ENCODE assay signal across 10 cellular contexts in genomic region chr6:15243994-15244604, GRCh38. TPM values are rescaled to one million over a fixed set of nuclear protein-coding genes. Genes with fewer than 3 reads are reported as not detected.
DNase-seq lines count a peak whose midpoint lies in the region; ATAC-seq, FAIRE-seq and TF ChIP-seq lines count a peak whose summit lies in the region.
"Had no signal": no experiment of that assay in that cellular context is flagged by ENCODE, and none has a peak within 500 bp of the region (broad histone marks: within the 10 kb centered on the region; RNA-seq: fewer than 3 reads in every experiment).

No MANE protein-coding gene starts in this region.

- H3K27me3 Mint-ChIP-seq in activated T-cell treated with anti-CD3 and anti-CD28 coated beads, Interleukin-2, amount 50 U/mL, for 24 hours, result no peaks in the 10 kb centered on the region
- H3K27me3 Mint-ChIP-seq in activated naive CD8-positive, alpha-beta T cell treated with anti-CD3 and anti-CD28 coated beads, Interleukin-2, amount 10 ng/mL, durations not matched to agents 7 days and 5 days, result peaks cover 4% of the 10 kb centered on the region

- ATAC-seq in activated naive CD8-positive, alpha-beta T cell treated with anti-CD3 and anti-CD28 coated beads, Interleukin-2, amount 10 ng/mL, durations not matched to agents 7 days and 5 days (ENCODE audit: low read depth), result no peak
- no peak for ATAC-seq in HG02610 (IDR thresholded peaks at IDR 0.05; ENCODE audit: unreplicated experiment)

- H3K9ac ChIP-seq in kidney (ENCODE audit: low read length in 2 of 2), result peak overlapping the region; percentile 9 to 24

- peak overlapping the region; percentile 42 to 85 for H3K4me3 ChIP-seq in kidney (ENCODE audit: low read length in 2 of 2)
- peak overlapping the region; percentile 60 to 69 for H3K4me3 ChIP-seq in tibial artery

- intact Hi-C loops in kidney (cut with DNase I) (no loop called here), tibial artery (cut with DNase I; ENCODE audit: low total_unique reads) (loop anchor here (10.0 kb wide), 3 partner anchors 191 to 1039 kb away; no protein-coding TSS in a partner anchor)

- H3K36me3 ChIP-seq in kidney (ENCODE audit: control insufficient read depth in 1 of 2, insufficient read depth in 2 of 2, low read length in 2 of 2), result no peaks in the 10 kb centered on the region
- no peaks in the 10 kb centered on the region for H3K36me3 ChIP-seq in tibial artery

- no peaks in the 10 kb centered on the region for H3K27me3 ChIP-seq in tibial artery

- TF ChIP-seq CTCF in kidney (IDR thresholded peaks at IDR 0.05; ENCODE audit: borderline replicate concordance, extremely low read depth, insufficient read depth) (no peak), tibial artery (IDR thresholded peaks at IDR 0.05) (no peak)

- H3K4me3 Mint-ChIP-seq in activated T-cell treated with anti-CD3 and anti-CD28 coated beads, Interleukin-2, amount 50 U/mL, for 24 hours, result peak overlapping the region; percentile 100
- H3K4me3 Mint-ChIP-seq in activated naive CD8-positive, alpha-beta T cell treated with anti-CD3 and anti-CD28 coated beads, Interleukin-2, amount 10 ng/mL, durations not matched to agents 7 days and 5 days, result peak overlapping the region; percentile 76

- no peak for FAIRE-seq in kidney (lab: Jason Lieb, UNC)
- FAIRE-seq: G401.6, islet of Langerhans had no signal

- DNase-seq in activated T-cell treated with anti-CD3 and anti-CD28 coated beads, Interleukin-2, amount 50 U/mL, for 24 hours, result no peak
- DNase-seq in activated T-cell treated with anti-CD3 and anti-CD28 coated beads, Interleukin-2, amount 50 U/mL, for 48 hours, result no peak
- no peak for DNase-seq in activated naive CD8-positive, alpha-beta T cell treated with anti-CD3 and anti-CD28 coated beads, Interleukin-2, amount 10 ng/mL, durations not matched to agents 7 days and 5 days
- DNase-seq in kidney (peak; percentile 61), tibial artery (no peak), A172 (ENCODE audit: low spot score) (no peak)
- DNase-seq in stimulated activated naive CD4-positive, alpha-beta T cell treated with Interleukin-2 at 50 U/mL for 16 hours (lab: John Stamatoyannopoulos, UW), result no peak

- no peaks in the 10 kb centered on the region for H3K9me3 ChIP-seq in kidney (ENCODE audit: control insufficient read depth in 1 of 2, low read length in 2 of 2)
- no peaks in the 10 kb centered on the region for H3K9me3 ChIP-seq in tibial artery

- H3K27ac Mint-ChIP-seq in activated T-cell treated with anti-CD3 and anti-CD28 coated beads, Interleukin-2, amount 50 U/mL, for 24 hours, result peak overlapping the region; percentile 63
- peak overlapping the region; percentile 33 for H3K27ac Mint-ChIP-seq in activated naive CD8-positive, alpha-beta T cell treated with anti-CD3 and anti-CD28 coated beads, Interleukin-2, amount 10 ng/mL, durations not matched to agents 7 days and 5 days

- H3K4me1 Mint-ChIP-seq in activated T-cell treated with anti-CD3 and anti-CD28 coated beads, Interleukin-2, amount 50 U/mL, for 24 hours (ENCODE audit: low read depth), result peaks cover 20% of the 10 kb centered on the region
- H3K4me1 Mint-ChIP-seq in activated naive CD8-positive, alpha-beta T cell treated with anti-CD3 and anti-CD28 coated beads, Interleukin-2, amount 10 ng/mL, durations not matched to agents 7 days and 5 days, result peaks cover 7% of the 10 kb centered on the region

- H3K36me3 Mint-ChIP-seq in activated T-cell treated with anti-CD3 and anti-CD28 coated beads, Interleukin-2, amount 50 U/mL, for 24 hours (ENCODE audit: low read depth), result peaks cover 30% of the 10 kb centered on the region
- H3K36me3 Mint-ChIP-seq in activated naive CD8-positive, alpha-beta T cell treated with anti-CD3 and anti-CD28 coated beads, Interleukin-2, amount 10 ng/mL, durations not matched to agents 7 days and 5 days, result peaks cover 1% of the 10 kb centered on the region

- H3K27ac ChIP-seq in kidney (ENCODE audit: low read depth in 2 of 2, low read length in 2 of 2) (peak overlapping the region in 1 of 2 donors; percentile 83), tibial artery (peak overlapping the region; percentile 88 to 97)

- H3K4me1 ChIP-seq in kidney (ENCODE audit: control insufficient read depth in 1 of 2, insufficient read depth in 1 of 2, low read depth in 1 of 2, low read length in 2 of 2) (peaks cover 0 to 10% of the 10 kb centered on the region in 2 donors), tibial artery (peaks cover 0 to 29% (median 16%) of the 10 kb centered on the region in 4 donors)

- POLR2A ChIA-PET in activated naive CD8-positive, alpha-beta T cell treated with anti-CD3 and anti-CD28 coated beads, Interleukin-2, amount 10 ng/mL, durations not matched to agents 7 days and 5 days (lab: Charles Lee), result no interaction called here

- H3K9me3 Mint-ChIP-seq in activated T-cell treated with anti-CD3 and anti-CD28 coated beads, Interleukin-2, amount 50 U/mL, for 24 hours, result no peaks in the 10 kb centered on the region
- H3K9me3 Mint-ChIP-seq in activated naive CD8-positive, alpha-beta T cell treated with anti-CD3 and anti-CD28 coated beads, Interleukin-2, amount 10 ng/mL, durations not matched to agents 7 days and 5 days, result no peaks in the 10 kb centered on the region

RNA-seq across cellular contexts. Expression of gene JARID2, which starts 1.8 kb away (rescaled TPM):
- total RNA-seq in activated naive CD8-positive, alpha-beta T cell treated with anti-CD3 and anti-CD28 coated beads, Interleukin-2, amount 10 ng/mL, durations not matched to agents 7 days and 5 days, result 10 to 100 TPM; 30.0 to 31.5 TPM
- total RNA-seq in kidney, result 12.3 TPM
- 1.8 TPM for polyA plus RNA-seq in kidney (ENCODE audit: insufficient read depth, low read depth, low replicate concordance)
- total RNA-seq in A172 (2014; rRNA removed; shearing (Covaris generic)), result 4.8 and 5.4 TPM in 2 replicates
